Comparison of ENCODE assay signal across 1 cellular context in the genomic region with DNA sequence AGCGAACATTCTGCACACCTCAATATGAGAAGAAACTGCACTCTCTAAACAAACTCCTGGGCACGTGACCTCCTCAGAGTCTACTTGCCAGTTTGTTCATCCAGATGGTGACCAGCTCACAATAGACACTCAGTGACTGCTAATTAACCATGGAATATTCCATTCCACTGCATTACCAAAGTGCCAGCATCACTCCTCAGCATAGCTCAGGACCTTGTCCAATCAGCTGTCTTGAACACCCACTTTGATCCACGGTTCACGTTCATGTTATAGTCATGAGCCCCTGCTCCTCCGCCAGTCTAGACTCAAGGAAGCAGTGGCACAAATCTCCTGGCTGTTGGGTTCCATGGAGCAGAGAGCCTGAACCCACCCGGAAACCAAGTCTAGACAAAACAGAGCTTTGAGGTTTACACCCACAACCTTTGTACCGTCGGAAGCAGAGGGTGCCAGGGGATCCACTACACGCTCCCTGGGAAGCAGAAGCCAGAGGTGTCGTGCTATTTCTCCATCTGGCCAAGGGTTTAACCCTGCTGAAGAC.
TF ChIP-seq lines count a peak whose summit lies in the region.

No MANE protein-coding gene starts in this region.

TF ChIP-seq in IMR-90, 13 proteins besides CTCF, POLR2A, EP300 and RAD21 (continued from another document):
- TF ChIP-seq RCOR1 (IDR thresholded peaks at IDR 0.05; ENCODE audit: insufficient replicate concordance, low read length) (no peak), MAFK (IDR thresholded peaks at IDR 0.05; ENCODE audit: low read depth, low read length) (no peak)
- TF ChIP-seq, protein P1, sequence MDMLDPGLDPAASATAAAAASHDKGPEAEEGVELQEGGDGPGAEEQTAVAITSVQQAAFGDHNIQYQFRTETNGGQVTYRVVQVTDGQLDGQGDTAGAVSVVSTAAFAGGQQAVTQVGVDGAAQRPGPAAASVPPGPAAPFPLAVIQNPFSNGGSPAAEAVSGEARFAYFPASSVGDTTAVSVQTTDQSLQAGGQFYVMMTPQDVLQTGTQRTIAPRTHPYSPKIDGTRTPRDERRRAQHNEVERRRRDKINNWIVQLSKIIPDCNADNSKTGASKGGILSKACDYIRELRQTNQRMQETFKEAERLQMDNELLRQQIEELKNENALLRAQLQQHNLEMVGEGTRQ (IDR thresholded peaks at IDR 0.05; ENCODE audit: low read depth, low read length) = no peak
TF ChIP-seq in IMR-90: peak in this region for 0.
